Comparison of ENCODE assay signal across 19 cellular contexts in genomic region chr2:127769587-127769986, GRCh38. TPM values are rescaled to one million over a fixed set of nuclear protein-coding genes. Genes with fewer than 3 reads are reported as not detected.
DNase-seq lines count a peak whose midpoint lies in the region; ATAC-seq and TF ChIP-seq lines count a peak whose summit lies in the region.
"Had no signal": no experiment of that assay in that cellular context is flagged by ENCODE, and none has a peak within 500 bp of the region (broad histone marks: within the 10 kb centered on the region; RNA-seq: fewer than 3 reads in every experiment).

No MANE protein-coding gene starts in this region.

- H3K27ac ChIP-seq in skeletal muscle tissue (ENCODE audit: low read depth, low read length): peak overlapping the region; percentile 2
- H3K27ac ChIP-seq in lower lobe of right lung: no peak overlapping the region
- H3K27ac ChIP-seq in esophagus squamous epithelium: no peak overlapping the region
- H3K27ac ChIP-seq: adrenal gland; BLaER1 treated with 17β-estradiol and CSF1 and Interleukin-3, amounts not matched to agents 10 nM and 100 nM; right atrium auricular region; vagina had no signal

- H3K9me3 ChIP-seq in skeletal muscle tissue (ENCODE audit: control insufficient read depth in 3 of 3, low read length in 3 of 3) (no peaks in the 10 kb centered on the region), lower lobe of right lung (no peaks in the 10 kb centered on the region), esophagus squamous epithelium (no peaks in the 10 kb centered on the region)
- H3K9me3 ChIP-seq: adrenal gland; BLaER1 treated with 17β-estradiol and CSF1 and Interleukin-3, amounts not matched to agents 10 nM and 100 nM; right atrium auricular region; SK-N-SH; vagina had no signal

- H3K4me3 ChIP-seq in skeletal muscle tissue (ENCODE audit: low read length in 3 of 3) (no peak overlapping the region), lower lobe of right lung (no peak overlapping the region), esophagus squamous epithelium (no peak overlapping the region)
- H3K4me3 ChIP-seq: adrenal gland; BLaER1 treated with 17β-estradiol and CSF1 and Interleukin-3, amounts not matched to agents 10 nM and 100 nM; right atrium auricular region; vagina had no signal

- H3K4me1 ChIP-seq in skeletal muscle tissue (ENCODE audit: control insufficient read depth in 3 of 3, insufficient read depth in 3 of 3, low read length in 3 of 3): peaks cover 4 to 6% (median 5%) of the 10 kb centered on the region in 3 donors
- H3K4me1 ChIP-seq in lower lobe of right lung: peaks cover 6% of the 10 kb centered on the region
- peaks cover 0 to 47% (median 3%) of the 10 kb centered on the region in 3 donors for H3K4me1 ChIP-seq in esophagus squamous epithelium
- H3K4me1 ChIP-seq: right atrium auricular region had no signal

- peak overlapping the region; percentile 8 for H3K27ac Mint-ChIP-seq in activated T-cell treated with anti-CD3 and anti-CD28 coated beads, Interleukin-2, amount 50 U/mL, for 24 hours
- H3K27ac Mint-ChIP-seq in central memory CD8-positive, alpha-beta T cell (ENCODE audit: low read depth): peak overlapping the region; percentile 88
- H3K27ac Mint-ChIP-seq: activated CD8-positive, alpha-beta memory T cell treated with anti-CD3 and anti-CD28 coated beads, Interleukin-2, amount 10 ng/mL, durations not matched to agents 7 days and 5 days; activated T-helper 2 cell treated with anti-CD3 and anti-CD28 coated beads, Interferon-gamma antibody, Interleukin-2, Interleukin-4, amounts not matched to agents 10 μg/mL and 5 μg/mL and 100 μg/mL, durations not matched to agents 14 hours and 24 hours and 36 hours; dendritic cell treated with granulocyte-macrophage colony-stimulating factor and Interleukin-4, amounts not matched to agents 40 ng/mL and 50 ng/mL, for 4 days had no signal

- DNase-seq in activated T-cell treated with anti-CD3 and anti-CD28 coated beads, Interleukin-2, amount 50 U/mL, for 24 hours: no peak
- no peak for DNase-seq in activated T-cell treated with anti-CD3 and anti-CD28 coated beads for 4 hours
- no peak for DNase-seq in central memory CD8-positive, alpha-beta T cell (ENCODE audit: low spot score in 2 of 2)
- DNase-seq in lower lobe of right lung: no peak
- no peak for DNase-seq in esophagus squamous epithelium (lab: John Stamatoyannopoulos, UW)
- DNase-seq in Right ventricle myocardium inferior (ENCODE audit: missing footprints): no peak
- DNase-seq: activated CD8-positive, alpha-beta memory T cell treated with anti-CD3 and anti-CD28 coated beads, Interleukin-2, amount 10 ng/mL, durations not matched to agents 7 days and 5 days; adrenal gland; left ventricle myocardium superior; NCI-H2029; SK-N-SH had no signal

- no peaks in the 10 kb centered on the region for H3K27me3 Mint-ChIP-seq in activated T-cell treated with anti-CD3 and anti-CD28 coated beads, Interleukin-2, amount 50 U/mL, for 24 hours
- no peaks in the 10 kb centered on the region for H3K27me3 Mint-ChIP-seq in central memory CD8-positive, alpha-beta T cell
- H3K27me3 Mint-ChIP-seq: activated CD8-positive, alpha-beta memory T cell treated with anti-CD3 and anti-CD28 coated beads, Interleukin-2, amount 10 ng/mL, durations not matched to agents 7 days and 5 days; dendritic cell treated with granulocyte-macrophage colony-stimulating factor and Interleukin-4, amounts not matched to agents 40 ng/mL and 50 ng/mL, for 4 days had no signal

- intact Hi-C loops in lower lobe of right lung (cut with DNase I) (no loop called here), esophagus squamous epithelium (cut with DNase I) (no loop called here), Right ventricle myocardium inferior (cut with DNase I) (no loop called here)

- H3K27me3 ChIP-seq in skeletal muscle tissue (ENCODE audit: control insufficient read depth in 3 of 3, insufficient read depth in 3 of 3, low read length in 3 of 3): no peaks in the 10 kb centered on the region
- H3K27me3 ChIP-seq in lower lobe of right lung (ENCODE audit: low read depth): no peaks in the 10 kb centered on the region
- H3K27me3 ChIP-seq in esophagus squamous epithelium: no peaks in the 10 kb centered on the region
- H3K27me3 ChIP-seq: adrenal gland; BLaER1 treated with 17β-estradiol and CSF1 and Interleukin-3, amounts not matched to agents 10 nM and 100 nM; right atrium auricular region; vagina had no signal

- H3K9ac ChIP-seq in skeletal muscle tissue (ENCODE audit: low read depth in 1 of 3, low read length in 3 of 3): no peak overlapping the region
- H3K9ac ChIP-seq: BLaER1 treated with 17β-estradiol and CSF1 and Interleukin-3, amounts not matched to agents 10 nM and 100 nM; SK-N-SH had no signal

- ATAC-seq in HG03354 (IDR thresholded peaks at IDR 0.05; ENCODE audit: poor library complexity, severe bottlenecking, unreplicated experiment): peak; percentile 83
- no peak for ATAC-seq in central memory CD8-positive, alpha-beta T cell (replicated peaks; ENCODE audit: extremely low read depth, poor library complexity, severe bottlenecking)
- ATAC-seq in lower lobe of right lung: no peak
- ATAC-seq in Right ventricle myocardium inferior: no peak
- ATAC-seq: activated CD4-positive, CD25-positive, alpha-beta regulatory T cell treated with anti-CD3 and anti-CD28 coated beads, Interleukin-2, amount 50 U/mL, for 24 hours; activated CD8-positive, alpha-beta memory T cell treated with anti-CD3 and anti-CD28 coated beads, Interleukin-2, amount 10 ng/mL, durations not matched to agents 7 days and 5 days; left ventricle myocardium superior had no signal

- no peaks in the 10 kb centered on the region for H3K9me3 Mint-ChIP-seq in activated T-cell treated with anti-CD3 and anti-CD28 coated beads, Interleukin-2, amount 50 U/mL, for 24 hours
- H3K9me3 Mint-ChIP-seq in central memory CD8-positive, alpha-beta T cell: no peaks in the 10 kb centered on the region
- H3K9me3 Mint-ChIP-seq: activated T-helper 2 cell treated with anti-CD3 and anti-CD28 coated beads, Interferon-gamma antibody, Interleukin-2, Interleukin-4, amounts not matched to agents 10 μg/mL and 5 μg/mL and 100 μg/mL, durations not matched to agents 14 hours and 24 hours and 36 hours; dendritic cell treated with granulocyte-macrophage colony-stimulating factor and Interleukin-4, amounts not matched to agents 40 ng/mL and 50 ng/mL, for 4 days had no signal

- WGBS in esophagus squamous epithelium, 2 donors: 89 to 97% methylated on average over 2 of the region's 2 CpGs

- H3K36me3 Mint-ChIP-seq in activated T-cell treated with anti-CD3 and anti-CD28 coated beads, Interleukin-2, amount 50 U/mL, for 24 hours (ENCODE audit: low read depth): peaks cover 65% of the 10 kb centered on the region
- H3K36me3 Mint-ChIP-seq in central memory CD8-positive, alpha-beta T cell (ENCODE audit: insufficient read depth): peaks cover 39% of the 10 kb centered on the region

- no peak for TF ChIP-seq POLR2A in esophagus squamous epithelium (IDR thresholded peaks at IDR 0.05)

- no peak for TF ChIP-seq CTCF in lower lobe of right lung (IDR thresholded peaks at IDR 0.05)
- TF ChIP-seq CTCF in esophagus squamous epithelium (IDR thresholded peaks at IDR 0.05): no peak

- peaks cover 21% of the 10 kb centered on the region for H3K4me1 Mint-ChIP-seq in activated T-cell treated with anti-CD3 and anti-CD28 coated beads, Interleukin-2, amount 50 U/mL, for 24 hours (ENCODE audit: low read depth)
- H3K4me1 Mint-ChIP-seq in central memory CD8-positive, alpha-beta T cell: peaks cover 19% of the 10 kb centered on the region

- no peak overlapping the region for H3K4me3 Mint-ChIP-seq in activated T-cell treated with anti-CD3 and anti-CD28 coated beads, Interleukin-2, amount 50 U/mL, for 24 hours
- no peak overlapping the region for H3K4me3 Mint-ChIP-seq in central memory CD8-positive, alpha-beta T cell
- H3K4me3 Mint-ChIP-seq: activated CD8-positive, alpha-beta memory T cell treated with anti-CD3 and anti-CD28 coated beads, Interleukin-2, amount 10 ng/mL, durations not matched to agents 7 days and 5 days; dendritic cell treated with granulocyte-macrophage colony-stimulating factor and Interleukin-4, amounts not matched to agents 40 ng/mL and 50 ng/mL, for 4 days had no signal

- H3K36me3 ChIP-seq in skeletal muscle tissue (ENCODE audit: control insufficient read depth in 3 of 3, insufficient read depth in 3 of 3, low read length in 3 of 3): peaks cover 7 to 23% (median 15%) of the 10 kb centered on the region in 3 donors
- peaks cover 66% of the 10 kb centered on the region for H3K36me3 ChIP-seq in lower lobe of right lung
- H3K36me3 ChIP-seq in esophagus squamous epithelium: peaks cover 0 to 61% (median 8%) of the 10 kb centered on the region in 3 donors

RNA-seq across cellular contexts. Expression of gene WDR33, which starts 41.4 kb away (rescaled TPM):
- total RNA-seq in skeletal muscle tissue (41.2 TPM), lower lobe of right lung (55.4 TPM), esophagus squamous epithelium (10 to 100 TPM; 15.6 to 41.8 (median 26.0) TPM), Right ventricle myocardium inferior (42.7 TPM)
